ENCODE assay signal across 1 cellular context in genomic region chr11:10328314-10329090, GRCh38.
TF ChIP-seq lines count a peak whose summit lies in the region.

No MANE protein-coding gene starts in this region.

TF ChIP-seq in IMR-90, 13 proteins besides CTCF, POLR2A, EP300 and RAD21:
- TF ChIP-seq RCOR1 (IDR thresholded peaks at IDR 0.05; ENCODE audit: insufficient replicate concordance, low read length) (no peak), MXI1 (IDR thresholded peaks at IDR 0.05; ENCODE audit: borderline replicate concordance, low read depth, low read length) (no peak), USF2 (IDR thresholded peaks at IDR 0.05; ENCODE audit: low read depth, low read length) (no peak), MAZ (IDR thresholded peaks at IDR 0.05; ENCODE audit: borderline replicate concordance, low read depth, low read length) (no peak), SMC3 (IDR thresholded peaks at IDR 0.05; ENCODE audit: low read depth, low read length) (no peak), FOS (IDR thresholded peaks at IDR 0.05; ENCODE audit: low read depth, low read length) (no peak), MAFK (IDR thresholded peaks at IDR 0.05; ENCODE audit: low read depth, low read length) (peak; percentile 80)
